ENCODE assay signal across 17 cellular contexts in the genomic region with DNA sequence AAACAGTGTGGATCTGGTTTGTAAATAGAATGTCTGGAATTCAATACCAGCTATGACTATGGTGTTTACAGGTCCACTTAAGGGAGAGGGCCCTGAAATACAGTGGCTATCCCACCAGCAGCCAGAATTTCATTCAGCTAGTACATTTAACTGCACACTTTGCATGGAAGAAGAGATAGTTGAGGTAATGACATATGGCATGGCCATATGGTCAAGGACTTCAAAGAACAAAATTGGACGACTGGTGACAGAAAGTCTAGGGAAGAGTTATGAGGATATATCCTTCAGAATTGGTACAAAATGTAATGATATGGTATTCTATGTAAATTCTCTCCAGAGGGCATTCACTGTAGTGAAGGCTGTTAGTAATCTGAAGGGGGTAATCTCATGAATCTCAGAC.
DNase-seq lines count a peak whose midpoint lies in the region; ATAC-seq lines count a peak whose summit lies in the region.
"Had no signal": no experiment of that assay in that cellular context is flagged by ENCODE, and none has a peak within 500 bp of the region (broad histone marks: within the 10 kb centered on the region; RNA-seq: fewer than 3 reads in every experiment).

No MANE protein-coding gene starts in this region.

- in situ Hi-C loops in G401 (cut with HindIII; ENCODE audit: low sequenced_read_pairs): no loop called here

- intact Hi-C loops in left colon (cut with DNase I, micrococcal nuclease): no loop called here

- DNase-seq in DMS 273 (lab: John Stamatoyannopoulos, UW; ENCODE audit: unreplicated experiment) (peak; percentile 55), G401 (ENCODE audit: low spot score) (peak; percentile 59), SK-N-DZ (ENCODE audit: low spot score) (peak; percentile 0), left colon (no peak)
- no peak for DNase-seq in activated effector memory CD4-positive, alpha-beta T cell treated with anti-CD3 and anti-CD28 coated beads, Interleukin-2, amount 50 U/mL, for 16 hours
- no peak for DNase-seq in NK-92 treated with Interleukin-12 subunit alpha and Interleukin-12 subunit beta, amount 100 ng/mL, for 24 hours (lab: John Stamatoyannopoulos, UW)
- DNase-seq: ACHN; BE2C; Caco-2; CD4-positive, alpha-beta T cell; DMS53; DND-41; EL; GM23248; HCEC 1CT; KBM-7 had no signal

- no peak for ATAC-seq in left colon
- ATAC-seq: HepG2 had no signal

Comparison
In these comparisons a context has a peak if more than half of its experiments do, and no peak if none do; other contexts are left out.
1. DNase-seq: peak in DMS 273 (single experiment), G401 (single experiment) and SK-N-DZ (single experiment); none in left colon (0 of 2), activated effector memory CD4-positive, alpha-beta T cell treated with anti-CD3 and anti-CD28 coated beads, Interleukin-2, amount 50 U/mL, for 16 hours (single experiment) and NK-92 treated with Interleukin-12 subunit alpha and Interleukin-12 subunit beta, amount 100 ng/mL, for 24 hours (single experiment).